7 cellular contexts compared by ENCODE assay signal in genomic region chrY:18326284-18326882, GRCh38.
A peak's percentile ranks its signal among the peaks of the same experiment; 100 is the strongest.
DNase-seq lines count a peak whose midpoint lies in the region; ATAC-seq and TF ChIP-seq lines count a peak whose summit lies in the region.
"Not testable (repeated sequence)": the region's sequence is repeated elsewhere in the genome, so short reads cannot be mapped to it uniquely, and the experiment has no call there.

No MANE protein-coding gene starts in this region.

- TF ChIP-seq CTCF in activated B cell treated with CpG ODN at 0.5 μM for 24 hours (IDR thresholded peaks at IDR 0.05) = not testable (repeated sequence)

- not testable (repeated sequence) for H3K4me1 Mint-ChIP-seq in activated B cell treated with CpG ODN at 0.5 μM for 24 hours; central memory CD8-positive, alpha-beta T cell; memory B cell

- H3K27ac Mint-ChIP-seq in activated B cell treated with CpG ODN at 0.5 μM for 24 hours; central memory CD8-positive, alpha-beta T cell (ENCODE audit: low read depth); memory B cell: not testable (repeated sequence)

- CTCF ChIA-PET in activated B cell treated with CpG ODN at 0.5 μM for 24 hours (lab: Charles Lee) = not testable (repeated sequence)

- not testable (repeated sequence) for H3K4me3 Mint-ChIP-seq in activated B cell treated with CpG ODN at 0.5 μM for 24 hours; central memory CD8-positive, alpha-beta T cell; memory B cell

- intact Hi-C loops in activated B cell treated with CpG ODN at 0.5 μM for 24 hours (cut with micrococcal nuclease) = not testable (repeated sequence)

- POLR2A ChIA-PET in activated B cell treated with CpG ODN at 0.5 μM for 24 hours (lab: Charles Lee) = not testable (repeated sequence)

- not testable (repeated sequence) for H3K36me3 Mint-ChIP-seq in activated B cell treated with CpG ODN at 0.5 μM for 24 hours (ENCODE audit: low read depth); central memory CD8-positive, alpha-beta T cell (ENCODE audit: insufficient read depth); memory B cell

- H3K9me3 Mint-ChIP-seq in activated B cell treated with CpG ODN at 0.5 μM for 24 hours; central memory CD8-positive, alpha-beta T cell; memory B cell: not testable (repeated sequence)

- H3K27me3 Mint-ChIP-seq in activated B cell treated with CpG ODN at 0.5 μM for 24 hours; central memory CD8-positive, alpha-beta T cell; memory B cell: not testable (repeated sequence)

- ATAC-seq in GM19025 (IDR thresholded peaks at IDR 0.05; ENCODE audit: low read depth, unreplicated experiment) (peak; percentile 52), GM21447 (IDR thresholded peaks at IDR 0.05; ENCODE audit: unreplicated experiment) (peak; percentile 61), HG02884 (IDR thresholded peaks at IDR 0.05; ENCODE audit: unreplicated experiment) (peak; percentile 85), HG03439 (IDR thresholded peaks at IDR 0.05; ENCODE audit: unreplicated experiment) (peak; percentile 74), activated B cell treated with CpG ODN at 0.5 μM for 24 hours (ENCODE audit: low read depth) (peak; percentile 42), memory B cell (ENCODE audit: low read depth) (peak; percentile 26)
- peak; percentile 50 for ATAC-seq in central memory CD8-positive, alpha-beta T cell (replicated peaks; ENCODE audit: extremely low read depth, poor library complexity, severe bottlenecking)

- DNase-seq in activated B cell treated with CpG ODN at 0.5 μM for 24 hours; central memory CD8-positive, alpha-beta T cell (ENCODE audit: low spot score in 2 of 2); memory B cell (ENCODE audit: low spot score in 2 of 2): not testable (repeated sequence)

Comparison
In these comparisons a context has a peak if more than half of its experiments do, and no peak if none do; other contexts are left out.
1. ATAC-seq: peak in every context shown above with its lines; median percentile 85 in HG02884; 74 in HG03439; 61 in GM21447; 52 in GM19025; 50 in central memory CD8-positive, alpha-beta T cell; 42 in activated B cell treated with CpG ODN at 0.5 μM for 24 hours; 26 in memory B cell.